ENCODE assay signal across 33 cellular contexts in genomic region chr10:132918264-132918616, GRCh38. TPM values are rescaled to one million over a fixed set of nuclear protein-coding genes. Genes with fewer than 3 reads are reported as not detected.
"Had no signal": no experiment of that assay in that cellular context is flagged by ENCODE, and none has a peak within 500 bp of the region (broad histone marks: within the 10 kb centered on the region; RNA-seq: fewer than 3 reads in every experiment).

No MANE protein-coding gene starts in this region.

- H3K27ac ChIP-seq: adrenal gland, body of pancreas, colonic mucosa, epithelial cell of prostate, esophagus squamous epithelium, gastroesophageal sphincter, WERI-Rb-1 had no signal

- DNase-seq: activated B cell treated with CpG ODN at 0.5 μM for 24 hours; activated CD4-positive, alpha-beta memory T cell treated with anti-CD3 and anti-CD28 coated beads for 36 hours; activated CD4-positive, alpha-beta T cell treated with anti-CD3 and anti-CD28 coated beads, Interleukin-2, amount 10 ng/mL, durations not matched to agents 24 days and 14 days; activated CD8-positive, alpha-beta memory T cell treated with anti-CD3 and anti-CD28 coated beads, Interleukin-2, amount 10 ng/mL, durations not matched to agents 7 days and 5 days; activated CD8-positive, alpha-beta memory T cell treated with anti-CD3 and anti-CD28 coated beads, Interleukin-2, amount 50 U/mL, for 4 hours; activated CD8-positive, alpha-beta T cell treated with anti-CD3 and anti-CD28 coated beads, Interleukin-2, amount 10 ng/mL, durations not matched to agents 7 days and 5 days; activated effector memory CD4-positive, alpha-beta T cell treated with anti-CD3 and anti-CD28 coated beads, Interleukin-2, amount 50 U/mL, for 16 hours; activated naive CD4-positive, alpha-beta T cell treated with anti-CD3 and anti-CD28 coated beads for 36 hours; activated naive CD8-positive, alpha-beta T cell treated with anti-CD3 and anti-CD28 coated beads for 36 hours; activated naive CD8-positive, alpha-beta T cell treated with anti-CD3 and anti-CD28 coated beads, Interleukin-2, amount 50 U/mL, for 24 hours; activated T-cell treated with anti-CD3 and anti-CD28 coated beads, Interleukin-2, amount 50 U/mL, for 1 hour; activated T-cell treated with anti-CD3 and anti-CD28 coated beads, Interleukin-2, amount 50 U/mL, for 48 hours; caudate nucleus; colonic mucosa; effector CD8-positive, alpha-beta T cell; esophagus squamous epithelium; foreskin melanocyte; T-helper 1 cell; T-helper 17 cell; T1000; WERI-Rb-1 had no signal

- H3K27ac Mint-ChIP-seq: activated B cell treated with CpG ODN at 0.5 μM for 24 hours; activated CD4-positive, alpha-beta memory T cell treated with anti-CD3 and anti-CD28 coated beads for 36 hours; activated CD4-positive, alpha-beta T cell treated with anti-CD3 and anti-CD28 coated beads, Interleukin-2, amount 10 ng/mL, durations not matched to agents 24 days and 14 days; activated CD8-positive, alpha-beta memory T cell treated with anti-CD3 and anti-CD28 coated beads, Interleukin-2, amount 10 ng/mL, durations not matched to agents 7 days and 5 days; activated CD8-positive, alpha-beta T cell treated with anti-CD3 and anti-CD28 coated beads, Interleukin-2, amount 10 ng/mL, durations not matched to agents 7 days and 5 days; activated naive CD4-positive, alpha-beta T cell treated with anti-CD3 and anti-CD28 coated beads for 36 hours; activated naive CD4-positive, alpha-beta T cell treated with anti-CD3 and anti-CD28 coated beads, Interleukin-2, amount 50 U/mL, for 24 hours; activated naive CD8-positive, alpha-beta T cell treated with anti-CD3 and anti-CD28 coated beads for 36 hours; activated naive CD8-positive, alpha-beta T cell treated with anti-CD3 and anti-CD28 coated beads, Interleukin-2, amount 50 U/mL, for 24 hours; activated T-helper 1 cell treated with anti-CD3 and anti-CD28 coated beads, Interleukin-12 subunit alpha, Interleukin-12 subunit beta, Interleukin-2, Interleukin-4 antibody, amounts not matched to agents 30 ng/mL and 10 ng/mL and 1 ng/mL, durations not matched to agents 14 hours and 24 hours and 36 hours; activated T-helper 2 cell treated with anti-CD3 and anti-CD28 coated beads, Interferon-gamma antibody, Interleukin-2, Interleukin-4, amounts not matched to agents 10 μg/mL and 5 μg/mL and 100 μg/mL, durations not matched to agents 14 hours and 24 hours and 36 hours; T-helper 17 cell; T-helper 2 cell treated with Interferon-gamma antibody and Interleukin-4, amounts not matched to agents 5 μg/mL and 100 μg/mL, for 36 hours had no signal

- H3K4me1 ChIP-seq: adrenal gland, body of pancreas, colonic mucosa, esophagus squamous epithelium, gastroesophageal sphincter had no signal

- H3K27me3 Mint-ChIP-seq: activated CD4-positive, alpha-beta memory T cell treated with anti-CD3 and anti-CD28 coated beads for 36 hours; activated CD4-positive, alpha-beta T cell treated with anti-CD3 and anti-CD28 coated beads, Interleukin-2, amount 10 ng/mL, durations not matched to agents 24 days and 14 days; activated CD8-positive, alpha-beta memory T cell treated with anti-CD3 and anti-CD28 coated beads, Interleukin-2, amount 10 ng/mL, durations not matched to agents 7 days and 5 days; activated naive CD4-positive, alpha-beta T cell treated with anti-CD3 and anti-CD28 coated beads, Interleukin-2, amount 50 U/mL, for 24 hours; activated naive CD8-positive, alpha-beta T cell treated with anti-CD3 and anti-CD28 coated beads, Interleukin-2, amount 50 U/mL, for 24 hours; T-helper 17 cell had no signal

- FAIRE-seq: endometrium, endothelial cell of umbilical vein had no signal

- H3K4me3 ChIP-seq: adrenal gland, body of pancreas, colonic mucosa, esophagus squamous epithelium, gastroesophageal sphincter had no signal

- H3K4me1 Mint-ChIP-seq: activated CD4-positive, alpha-beta T cell treated with anti-CD3 and anti-CD28 coated beads, Interleukin-2, amount 10 ng/mL, durations not matched to agents 24 days and 14 days; activated CD8-positive, alpha-beta memory T cell treated with anti-CD3 and anti-CD28 coated beads, Interleukin-2, amount 10 ng/mL, durations not matched to agents 7 days and 5 days; activated naive CD4-positive, alpha-beta T cell treated with anti-CD3 and anti-CD28 coated beads, Interleukin-2, amount 50 U/mL, for 24 hours; activated naive CD8-positive, alpha-beta T cell treated with anti-CD3 and anti-CD28 coated beads for 36 hours; activated naive CD8-positive, alpha-beta T cell treated with anti-CD3 and anti-CD28 coated beads, Interleukin-2, amount 50 U/mL, for 24 hours; T-helper 17 cell had no signal

- H3K36me3 Mint-ChIP-seq: activated CD4-positive, alpha-beta memory T cell treated with anti-CD3 and anti-CD28 coated beads for 36 hours; activated CD8-positive, alpha-beta memory T cell treated with anti-CD3 and anti-CD28 coated beads, Interleukin-2, amount 10 ng/mL, durations not matched to agents 7 days and 5 days; activated naive CD4-positive, alpha-beta T cell treated with anti-CD3 and anti-CD28 coated beads, Interleukin-2, amount 50 U/mL, for 24 hours; activated naive CD8-positive, alpha-beta T cell treated with anti-CD3 and anti-CD28 coated beads for 36 hours had no signal

- H3K9me3 Mint-ChIP-seq: activated B cell treated with CpG ODN at 0.5 μM for 24 hours; activated CD4-positive, alpha-beta memory T cell treated with anti-CD3 and anti-CD28 coated beads for 36 hours; activated CD4-positive, alpha-beta T cell treated with anti-CD3 and anti-CD28 coated beads, Interleukin-2, amount 10 ng/mL, durations not matched to agents 24 days and 14 days; activated naive CD4-positive, alpha-beta T cell treated with anti-CD3 and anti-CD28 coated beads for 36 hours; activated naive CD4-positive, alpha-beta T cell treated with anti-CD3 and anti-CD28 coated beads, Interleukin-2, amount 50 U/mL, for 24 hours; activated naive CD8-positive, alpha-beta T cell treated with anti-CD3 and anti-CD28 coated beads for 36 hours; activated naive CD8-positive, alpha-beta T cell treated with anti-CD3 and anti-CD28 coated beads, Interleukin-2, amount 50 U/mL, for 24 hours; activated T-helper 1 cell treated with anti-CD3 and anti-CD28 coated beads, Interleukin-12 subunit alpha, Interleukin-12 subunit beta, Interleukin-2, Interleukin-4 antibody, amounts not matched to agents 30 ng/mL and 10 ng/mL and 1 ng/mL, durations not matched to agents 14 hours and 24 hours and 36 hours; activated T-helper 2 cell treated with anti-CD3 and anti-CD28 coated beads, Interferon-gamma antibody, Interleukin-2, Interleukin-4, amounts not matched to agents 10 μg/mL and 5 μg/mL and 100 μg/mL, durations not matched to agents 14 hours and 24 hours and 36 hours; T-helper 2 cell treated with Interferon-gamma antibody and Interleukin-4, amounts not matched to agents 5 μg/mL and 100 μg/mL, for 36 hours had no signal

- H3K9me3 ChIP-seq: adrenal gland, body of pancreas, colonic mucosa, esophagus squamous epithelium, gastroesophageal sphincter had no signal

- H3K36me3 ChIP-seq: adrenal gland, colonic mucosa, esophagus squamous epithelium, gastroesophageal sphincter, WERI-Rb-1 had no signal

- H3K27me3 ChIP-seq: adrenal gland, body of pancreas, colonic mucosa had no signal

- H3K4me3 Mint-ChIP-seq: activated B cell treated with CpG ODN at 0.5 μM for 24 hours; activated CD4-positive, alpha-beta memory T cell treated with anti-CD3 and anti-CD28 coated beads for 36 hours; activated CD4-positive, alpha-beta T cell treated with anti-CD3 and anti-CD28 coated beads, Interleukin-2, amount 10 ng/mL, durations not matched to agents 24 days and 14 days; activated CD8-positive, alpha-beta memory T cell treated with anti-CD3 and anti-CD28 coated beads, Interleukin-2, amount 10 ng/mL, durations not matched to agents 7 days and 5 days; activated CD8-positive, alpha-beta T cell treated with anti-CD3 and anti-CD28 coated beads, Interleukin-2, amount 10 ng/mL, durations not matched to agents 7 days and 5 days; activated naive CD4-positive, alpha-beta T cell treated with anti-CD3 and anti-CD28 coated beads for 36 hours; activated naive CD4-positive, alpha-beta T cell treated with anti-CD3 and anti-CD28 coated beads, Interleukin-2, amount 50 U/mL, for 24 hours; activated naive CD8-positive, alpha-beta T cell treated with anti-CD3 and anti-CD28 coated beads for 36 hours; activated naive CD8-positive, alpha-beta T cell treated with anti-CD3 and anti-CD28 coated beads, Interleukin-2, amount 50 U/mL, for 24 hours; activated T-helper 1 cell treated with anti-CD3 and anti-CD28 coated beads, Interleukin-12 subunit alpha, Interleukin-12 subunit beta, Interleukin-2, Interleukin-4 antibody, amounts not matched to agents 30 ng/mL and 10 ng/mL and 1 ng/mL, durations not matched to agents 14 hours and 24 hours and 36 hours; T-helper 17 cell; T-helper 2 cell treated with Interferon-gamma antibody and Interleukin-4, amounts not matched to agents 5 μg/mL and 100 μg/mL, for 36 hours had no signal

- ATAC-seq: activated CD4-positive, CD25-positive, alpha-beta regulatory T cell treated with anti-CD3 and anti-CD28 coated beads, Interleukin-2, amount 50 U/mL, for 24 hours; activated CD8-positive, alpha-beta memory T cell treated with anti-CD3 and anti-CD28 coated beads, Interleukin-2, amount 10 ng/mL, durations not matched to agents 7 days and 5 days; activated CD8-positive, alpha-beta T cell treated with anti-CD3 and anti-CD28 coated beads, Interleukin-2, amount 10 ng/mL, durations not matched to agents 7 days and 5 days; activated naive CD8-positive, alpha-beta T cell treated with anti-CD3 and anti-CD28 coated beads, Interleukin-2, amount 50 U/mL, for 24 hours; body of pancreas; gastroesophageal sphincter; T-helper 17 cell had no signal

RNA-seq across cellular contexts. Expression of gene CFAP46, which starts 24.1 kb away (rescaled TPM):
- total RNA-seq: activated CD4-positive, alpha-beta T cell treated with anti-CD3 and anti-CD28 coated beads, Interleukin-2, amount 10 ng/mL, durations not matched to agents 24 days and 14 days; activated CD8-positive, alpha-beta memory T cell treated with anti-CD3 and anti-CD28 coated beads, Interleukin-2, amount 10 ng/mL, durations not matched to agents 7 days and 5 days; activated CD8-positive, alpha-beta T cell treated with anti-CD3 and anti-CD28 coated beads, Interleukin-2, amount 10 ng/mL, durations not matched to agents 7 days and 5 days; activated naive CD4-positive, alpha-beta T cell treated with anti-CD3 and anti-CD28 coated beads for 36 hours; activated T-helper 1 cell treated with anti-CD3 and anti-CD28 coated beads, Interleukin-12 subunit alpha, Interleukin-12 subunit beta, Interleukin-2, Interleukin-4 antibody, amounts not matched to agents 30 ng/mL and 10 ng/mL and 1 ng/mL, durations not matched to agents 14 hours and 24 hours and 36 hours; activated T-helper 2 cell treated with anti-CD3 and anti-CD28 coated beads, Interferon-gamma antibody, Interleukin-2, Interleukin-4, amounts not matched to agents 10 μg/mL and 5 μg/mL and 100 μg/mL, durations not matched to agents 14 hours and 24 hours and 36 hours; T-helper 17 cell had no signal
- polyA plus RNA-seq: aorta had no signal
